Comparison of ENCODE assay signal across 9 cellular contexts in genomic region chr1:27435566-27436203, GRCh38. TPM values are rescaled to one million over a fixed set of nuclear protein-coding genes. Genes with fewer than 3 reads are reported as not detected.
A peak's percentile ranks its signal among the peaks of the same experiment; 100 is the strongest.
DNase-seq lines count a peak whose midpoint lies in the region; ATAC-seq, FAIRE-seq and TF ChIP-seq lines count a peak whose summit lies in the region.
"Had no signal": no experiment of that assay in that cellular context is flagged by ENCODE, and none has a peak within 500 bp of the region (broad histone marks: within the 10 kb centered on the region; RNA-seq: fewer than 3 reads in every experiment).

No MANE protein-coding gene starts in this region.

- peak; percentile 76 for FAIRE-seq in GM12891 (lab: Jason Lieb, UNC)

- H3K27ac ChIP-seq in esophagus muscularis mucosa (replicated peaks in 1 of 4) = peak overlapping the region; percentile 56 to 77 (median 74)
- peak overlapping the region; percentile 63 to 75 (median 71) for H3K27ac ChIP-seq in gastrocnemius medialis

- DNase-seq in GM12891 (ENCODE audit: insufficient read length, low spot score) (no peak), RPMI8226 (peak; percentile 90), esophagus muscularis mucosa (ENCODE audit: extremely low spot score) (no peak), gastrocnemius medialis (no peak), NCI-H1105 (lab: John Stamatoyannopoulos, UW) (no peak), NCI-H1417 treated with DMSO at 0.1 percent for 48 hours (lab: John Stamatoyannopoulos, UW) (no peak), NCI-H2107 treated with DMSO at 0.1 percent for 48 hours (lab: John Stamatoyannopoulos, UW; ENCODE audit: unreplicated experiment) (no peak)
- DNase-seq in activated CD4-positive, alpha-beta T cell treated with anti-CD3 and anti-CD28 coated beads, Interleukin-2, amount 50 U/mL, for 1 hour = no peak

- TF ChIP-seq POLR2A in GM12891 (IDR thresholded peaks at IDR 0.05; ENCODE audit: low read depth, low read length) = no peak
- no peak for TF ChIP-seq POLR2A in esophagus muscularis mucosa (IDR thresholded peaks at IDR 0.05; ENCODE audit: low read depth)
- no peak for TF ChIP-seq POLR2A in gastrocnemius medialis (IDR thresholded peaks at IDR 0.05)

- peaks cover 0 to 7% (median 3%) of the 10 kb centered on the region in 4 donors for H3K36me3 ChIP-seq in esophagus muscularis mucosa
- H3K36me3 ChIP-seq in gastrocnemius medialis = no peaks in the 10 kb centered on the region

- H3K4me1 ChIP-seq in esophagus muscularis mucosa = peaks cover 76 to 100% (median 97%) of the 10 kb centered on the region in 4 donors
- peaks cover 85 to 86% of the 10 kb centered on the region in 2 donors for H3K4me1 ChIP-seq in gastrocnemius medialis

- no peak for TF ChIP-seq CTCF in esophagus muscularis mucosa (IDR thresholded peaks at IDR 0.05)
- no peak for TF ChIP-seq CTCF in gastrocnemius medialis (IDR thresholded peaks at IDR 0.05 in 4 of 5, conservative IDR thresholded peaks at IDR 0.05 in 1 of 5)

- H3K27me3 ChIP-seq in esophagus muscularis mucosa (no peaks in the 10 kb centered on the region), gastrocnemius medialis (no peaks in the 10 kb centered on the region)

- in situ Hi-C loops in gastrocnemius medialis (cut with MboI; ENCODE audit: low sequenced_read_pairs in 4 of 4) = no loop called here

- intact Hi-C loops in esophagus muscularis mucosa (cut with DNase I) (loop anchor here (5.0 kb wide), 1 partner anchor 52 kb away; no protein-coding TSS in a partner anchor), gastrocnemius medialis (cut with DNase I; ENCODE audit: low total_unique reads) (no loop called here)

- no peak for ATAC-seq in gastrocnemius medialis

- H3K9me3 ChIP-seq in esophagus muscularis mucosa (no peaks in the 10 kb centered on the region), gastrocnemius medialis (no peaks in the 10 kb centered on the region)

- H3K4me3 ChIP-seq in esophagus muscularis mucosa (peak overlapping the region in 1 of 4 donors; percentile 15), gastrocnemius medialis (peak overlapping the region in 1 of 4 donors; percentile 6)

- 46% methylated on average over 2 of the region's 2 CpGs for WGBS in esophagus muscularis mucosa

- no peak for TF ChIP-seq EP300 in esophagus muscularis mucosa (IDR thresholded peaks at IDR 0.05)

TF ChIP-seq in GM12891, 5 proteins besides CTCF, POLR2A, EP300 and RAD21:
- TF ChIP-seq SPI1 (IDR thresholded peaks at IDR 0.05; ENCODE audit: low read depth, low read length) (peak; percentile 87), POLR2AphosphoS5 (IDR thresholded peaks at IDR 0.05; ENCODE audit: low read depth, low read length) (no peak)
TF ChIP-seq in GM12891: peak in this region for 1.

RNA-seq across cellular contexts. Expression of gene GPR3, which starts 43.3 kb away (rescaled TPM):
- 0.64 TPM for polyA plus RNA-seq in GM12891 (2012; ENCODE audit: low read depth, missing spikeins)
- 1 to 10 TPM in 1 of 4 donors, under 1 TPM in 1, not detected in 2; 0.13 to 4.5 TPM for total RNA-seq in esophagus muscularis mucosa
- under 1 TPM in 3 of 4 donors, not detected in 1; 0.23 to 0.51 (median 0.35) TPM for total RNA-seq in gastrocnemius medialis

RNA-seq across cellular contexts. Expression of gene CD164L2, which starts 52.6 kb away (rescaled TPM):
- polyA plus RNA-seq in GM12891 (2012; ENCODE audit: low read depth, missing spikeins) = 0.12 TPM
- not detected for total RNA-seq in esophagus muscularis mucosa
- total RNA-seq in gastrocnemius medialis = not detected
- total RNA-seq: T-helper 1 cell treated with Interleukin-12 subunit alpha and Interleukin-12 subunit beta and Interleukin-4 antibody, amounts not matched to agents 30 ng/mL and 1 ng/mL, for 36 hours had no signal

RNA-seq across cellular contexts. Expression of gene WASF2, which starts 54.3 kb away (rescaled TPM):
- 54.8 TPM for polyA plus RNA-seq in GM12891 (2012; ENCODE audit: low read depth, missing spikeins)
- total RNA-seq in esophagus muscularis mucosa (100 to 1,000 TPM in 2 of 4 donors, 10 to 100 TPM in 2; 78.5 to 141 (median 101) TPM), gastrocnemius medialis (10 to 100 TPM; 10.6 to 16.7 (median 13.3) TPM)

Comparison
In these comparisons a context has a peak if more than half of its experiments do, and no peak if none do; other contexts are left out.
1. RNA of gene WASF2, which starts 54.3 kb away (total RNA-seq): 78.5 to 141 TPM in esophagus muscularis mucosa; 10.6 to 16.7 TPM in gastrocnemius medialis; every median in the first group is over 4 times any median in the second.